In the genomic region with DNA sequence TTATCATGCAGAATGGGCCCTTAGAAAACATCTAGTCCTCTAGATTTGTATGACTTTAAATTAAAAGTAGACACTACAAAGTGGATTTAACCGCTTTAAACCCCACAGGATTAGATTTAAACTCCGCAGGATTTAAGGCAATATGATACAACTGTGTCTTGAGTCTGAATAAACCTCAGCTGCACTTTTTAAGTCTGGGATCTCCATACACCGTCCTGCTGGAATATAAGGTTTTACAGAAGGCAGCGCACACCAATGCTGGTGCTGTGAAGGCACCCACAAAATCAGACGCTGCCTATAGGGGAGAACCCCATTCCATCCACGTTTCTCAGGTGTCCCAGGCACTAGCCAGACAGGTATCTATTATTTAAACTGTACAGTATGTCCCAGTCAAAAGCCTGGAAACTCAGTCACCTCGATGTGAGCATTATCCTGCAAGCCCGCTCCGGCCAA, we compare ENCODE assay signal across 7 cellular contexts. TPM values are rescaled to one million over a fixed set of nuclear protein-coding genes. Genes with fewer than 3 reads are reported as not detected.
A peak's percentile ranks its signal among the peaks of the same experiment; 100 is the strongest.
DNase-seq lines count a peak whose midpoint lies in the region; ATAC-seq and TF ChIP-seq lines count a peak whose summit lies in the region.

No MANE protein-coding gene starts in this region.

- CTCF ChIA-PET in HEK293 (lab: Yijun Ruan, JAX), result no interaction called here

- H3K27me3 ChIP-seq in gastroesophageal sphincter (no peaks in the 10 kb centered on the region), sigmoid colon (no peaks in the 10 kb centered on the region)

- H3K4me3 ChIP-seq in HEK293 (ENCODE audit: low read depth, low read length) (peak overlapping the region; percentile 87), gastroesophageal sphincter (peak overlapping the region; percentile 91 to 92), sigmoid colon (peak overlapping the region; percentile 64 to 90 (median 83))

- no peaks in the 10 kb centered on the region for H3K36me3 ChIP-seq in HEK293 (ENCODE audit: control insufficient read depth in 2 of 2, insufficient read depth in 1 of 2, low read length in 2 of 2)
- peaks cover 0 to 4% of the 10 kb centered on the region in 2 donors for H3K36me3 ChIP-seq in gastroesophageal sphincter
- no peaks in the 10 kb centered on the region for H3K36me3 ChIP-seq in sigmoid colon

- no peak for TF ChIP-seq CTCF in HEK293 (tag by site-specific recombination; IDR thresholded peaks at IDR 0.05)
- TF ChIP-seq CTCF in VCaP (conservative IDR thresholded peaks at IDR 0.05), result no peak
- TF ChIP-seq CTCF in gastroesophageal sphincter (IDR thresholded peaks at IDR 0.05), result no peak
- no peak for TF ChIP-seq CTCF in sigmoid colon (IDR thresholded peaks at IDR 0.05)

- DNase-seq in sigmoid colon, result no peak
- no peak for DNase-seq in stimulated activated CD4-positive, alpha-beta T cell treated with anti-CD3 and anti-CD28 coated beads, Interleukin-4, amount 100 ng/mL, for 1 hour

- TF ChIP-seq EP300 in gastroesophageal sphincter (IDR thresholded peaks at IDR 0.05) (no peak), sigmoid colon (IDR thresholded peaks at IDR 0.05) (no peak)

- H3K27ac ChIP-seq in HEK293 (ENCODE audit: extremely low read depth, low read depth, low read length), result no peak overlapping the region
- H3K27ac ChIP-seq in VCaP, result peak overlapping the region; percentile 79
- H3K27ac ChIP-seq in gastroesophageal sphincter, result peak overlapping the region; percentile 57 to 92 (median 86)
- H3K27ac ChIP-seq in sigmoid colon, result peak overlapping the region; percentile 79 to 91 (median 85)

- no peaks in the 10 kb centered on the region for H3K4me1 ChIP-seq in HEK293 (ENCODE audit: control insufficient read depth, insufficient read depth, low read length)
- H3K4me1 ChIP-seq in gastroesophageal sphincter, result peaks cover 0 to 20% (median 4%) of the 10 kb centered on the region in 3 donors
- peaks cover 0 to 16% (median 12%) of the 10 kb centered on the region in 4 donors for H3K4me1 ChIP-seq in sigmoid colon

- intact Hi-C loops in sigmoid colon (cut with DNase I), result loop anchor here (2.0 to 5.0 kb wide), 4 partner anchors 39 to 334 kb away; a partner anchor contains a TSS

- TF ChIP-seq POLR2A in gastroesophageal sphincter (IDR thresholded peaks at IDR 0.05) (no peak), sigmoid colon (IDR thresholded peaks at IDR 0.05) (no peak)

- H3K9me3 ChIP-seq in HEK293 (ENCODE audit: control insufficient read depth, insufficient read depth, low read depth, low read length) (no peaks in the 10 kb centered on the region), gastroesophageal sphincter (no peaks in the 10 kb centered on the region), sigmoid colon (no peaks in the 10 kb centered on the region)

- WGBS in gastroesophageal sphincter (ENCODE audit: low coverage in 1 of 2), 2 donors, result 10 to 15% methylated on average over 2 to 8 of the region's 9 CpGs
- WGBS in sigmoid colon, 2 donors, result 6 to 29% methylated on average over 9 of the region's 9 CpGs

- POLR2A ChIA-PET in HEK293 (lab: Yijun Ruan, JAX), result no interaction called here

- ATAC-seq in gastroesophageal sphincter, result no peak
- ATAC-seq in GM18870 (IDR thresholded peaks at IDR 0.05; ENCODE audit: unreplicated experiment), result no peak
- ATAC-seq in HG03135 (IDR thresholded peaks at IDR 0.05; ENCODE audit: unreplicated experiment), result no peak

TF ChIP-seq in HEK293, 187 proteins besides CTCF, POLR2A, EP300 and RAD21 (continues in another document):
- TF ChIP-seq ZNF416 (tag by site-specific recombination; IDR thresholded peaks at IDR 0.05) (no peak), ZNF777 (tag by site-specific recombination; IDR thresholded peaks at IDR 0.05; ENCODE audit: borderline replicate concordance) (no peak), ZNF785 (tag by site-specific recombination; IDR thresholded peaks at IDR 0.05) (no peak), ZNF544 (tag by site-specific recombination; IDR thresholded peaks at IDR 0.05) (no peak), ZNF433 (tag by site-specific recombination; IDR thresholded peaks at IDR 0.05; ENCODE audit: low read depth) (no peak), YY2 (tag by site-specific recombination; IDR thresholded peaks at IDR 0.05) (no peak), GLI2 (tag by site-specific recombination; IDR thresholded peaks at IDR 0.05; ENCODE audit: borderline replicate concordance, low read depth) (no peak), ZNF623 (tag by site-specific recombination; IDR thresholded peaks at IDR 0.05) (no peak), ZSCAN30 (tag by site-specific recombination; IDR thresholded peaks at IDR 0.05) (no peak), ZNF701 (tag by site-specific recombination; IDR thresholded peaks at IDR 0.05) (no peak)
- TF ChIP-seq, protein P1, sequence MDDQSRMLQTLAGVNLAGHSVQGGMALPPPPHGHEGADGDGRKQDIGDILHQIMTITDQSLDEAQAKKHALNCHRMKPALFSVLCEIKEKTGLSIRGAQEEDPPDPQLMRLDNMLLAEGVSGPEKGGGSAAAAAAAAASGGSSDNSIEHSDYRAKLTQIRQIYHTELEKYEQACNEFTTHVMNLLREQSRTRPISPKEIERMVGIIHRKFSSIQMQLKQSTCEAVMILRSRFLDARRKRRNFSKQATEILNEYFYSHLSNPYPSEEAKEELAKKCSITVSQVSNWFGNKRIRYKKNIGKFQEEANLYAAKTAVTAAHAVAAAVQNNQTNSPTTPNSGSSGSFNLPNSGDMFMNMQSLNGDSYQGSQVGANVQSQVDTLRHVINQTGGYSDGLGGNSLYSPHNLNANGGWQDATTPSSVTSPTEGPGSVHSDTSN (CRISPR knock-in tag; IDR thresholded peaks at IDR 0.05), result no peak
- TF ChIP-seq, protein P2, sequence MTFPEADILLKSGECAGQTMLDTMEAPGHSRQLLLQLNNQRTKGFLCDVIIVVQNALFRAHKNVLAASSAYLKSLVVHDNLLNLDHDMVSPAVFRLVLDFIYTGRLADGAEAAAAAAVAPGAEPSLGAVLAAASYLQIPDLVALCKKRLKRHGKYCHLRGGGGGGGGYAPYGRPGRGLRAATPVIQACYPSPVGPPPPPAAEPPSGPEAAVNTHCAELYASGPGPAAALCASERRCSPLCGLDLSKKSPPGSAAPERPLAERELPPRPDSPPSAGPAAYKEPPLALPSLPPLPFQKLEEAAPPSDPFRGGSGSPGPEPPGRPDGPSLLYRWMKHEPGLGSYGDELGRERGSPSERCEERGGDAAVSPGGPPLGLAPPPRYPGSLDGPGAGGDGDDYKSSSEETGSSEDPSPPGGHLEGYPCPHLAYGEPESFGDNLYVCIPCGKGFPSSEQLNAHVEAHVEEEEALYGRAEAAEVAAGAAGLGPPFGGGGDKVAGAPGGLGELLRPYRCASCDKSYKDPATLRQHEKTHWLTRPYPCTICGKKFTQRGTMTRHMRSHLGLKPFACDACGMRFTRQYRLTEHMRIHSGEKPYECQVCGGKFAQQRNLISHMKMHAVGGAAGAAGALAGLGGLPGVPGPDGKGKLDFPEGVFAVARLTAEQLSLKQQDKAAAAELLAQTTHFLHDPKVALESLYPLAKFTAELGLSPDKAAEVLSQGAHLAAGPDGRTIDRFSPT (tag by site-specific recombination; IDR thresholded peaks at IDR 0.05), result no peak
- TF ChIP-seq, protein P3, sequence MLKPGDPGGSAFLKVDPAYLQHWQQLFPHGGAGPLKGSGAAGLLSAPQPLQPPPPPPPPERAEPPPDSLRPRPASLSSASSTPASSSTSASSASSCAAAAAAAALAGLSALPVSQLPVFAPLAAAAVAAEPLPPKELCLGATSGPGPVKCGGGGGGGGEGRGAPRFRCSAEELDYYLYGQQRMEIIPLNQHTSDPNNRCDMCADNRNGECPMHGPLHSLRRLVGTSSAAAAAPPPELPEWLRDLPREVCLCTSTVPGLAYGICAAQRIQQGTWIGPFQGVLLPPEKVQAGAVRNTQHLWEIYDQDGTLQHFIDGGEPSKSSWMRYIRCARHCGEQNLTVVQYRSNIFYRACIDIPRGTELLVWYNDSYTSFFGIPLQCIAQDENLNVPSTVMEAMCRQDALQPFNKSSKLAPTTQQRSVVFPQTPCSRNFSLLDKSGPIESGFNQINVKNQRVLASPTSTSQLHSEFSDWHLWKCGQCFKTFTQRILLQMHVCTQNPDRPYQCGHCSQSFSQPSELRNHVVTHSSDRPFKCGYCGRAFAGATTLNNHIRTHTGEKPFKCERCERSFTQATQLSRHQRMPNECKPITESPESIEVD (tag by site-specific recombination; IDR thresholded peaks at IDR 0.05), result no peak
- TF ChIP-seq, protein P4, sequence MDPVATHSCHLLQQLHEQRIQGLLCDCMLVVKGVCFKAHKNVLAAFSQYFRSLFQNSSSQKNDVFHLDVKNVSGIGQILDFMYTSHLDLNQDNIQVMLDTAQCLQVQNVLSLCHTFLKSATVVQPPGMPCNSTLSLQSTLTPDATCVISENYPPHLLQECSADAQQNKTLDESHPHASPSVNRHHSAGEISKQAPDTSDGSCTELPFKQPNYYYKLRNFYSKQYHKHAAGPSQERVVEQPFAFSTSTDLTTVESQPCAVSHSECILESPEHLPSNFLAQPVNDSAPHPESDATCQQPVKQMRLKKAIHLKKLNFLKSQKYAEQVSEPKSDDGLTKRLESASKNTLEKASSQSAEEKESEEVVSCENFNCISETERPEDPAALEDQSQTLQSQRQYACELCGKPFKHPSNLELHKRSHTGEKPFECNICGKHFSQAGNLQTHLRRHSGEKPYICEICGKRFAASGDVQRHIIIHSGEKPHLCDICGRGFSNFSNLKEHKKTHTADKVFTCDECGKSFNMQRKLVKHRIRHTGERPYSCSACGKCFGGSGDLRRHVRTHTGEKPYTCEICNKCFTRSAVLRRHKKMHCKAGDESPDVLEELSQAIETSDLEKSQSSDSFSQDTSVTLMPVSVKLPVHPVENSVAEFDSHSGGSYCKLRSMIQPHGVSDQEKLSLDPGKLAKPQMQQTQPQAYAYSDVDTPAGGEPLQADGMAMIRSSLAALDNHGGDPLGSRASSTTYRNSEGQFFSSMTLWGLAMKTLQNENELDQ (tag by site-specific recombination; IDR thresholded peaks at IDR 0.05; ENCODE audit: low read depth), result no peak
- TF ChIP-seq, protein P5, sequence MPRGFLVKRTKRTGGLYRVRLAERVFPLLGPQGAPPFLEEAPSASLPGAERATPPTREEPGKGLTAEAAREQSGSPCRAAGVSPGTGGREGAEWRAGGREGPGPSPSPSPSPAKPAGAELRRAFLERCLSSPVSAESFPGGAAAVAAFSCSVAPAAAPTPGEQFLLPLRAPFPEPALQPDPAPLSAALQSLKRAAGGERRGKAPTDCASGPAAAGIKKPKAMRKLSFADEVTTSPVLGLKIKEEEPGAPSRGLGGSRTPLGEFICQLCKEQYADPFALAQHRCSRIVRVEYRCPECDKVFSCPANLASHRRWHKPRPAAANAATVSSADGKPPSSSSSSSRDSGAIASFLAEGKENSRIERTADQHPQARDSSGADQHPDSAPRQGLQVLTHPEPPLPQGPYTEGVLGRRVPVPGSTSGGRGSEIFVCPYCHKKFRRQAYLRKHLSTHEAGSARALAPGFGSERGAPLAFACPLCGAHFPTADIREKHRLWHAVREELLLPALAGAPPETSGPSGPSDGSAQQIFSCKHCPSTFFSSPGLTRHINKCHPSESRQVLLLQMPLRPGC (tag by site-specific recombination; IDR thresholded peaks at IDR 0.05), result no peak

RNA-seq across cellular contexts. Expression of a gene that starts 0.8 kb away (rescaled TPM):
- 10 to 100 TPM; 22.9 to 33.5 (median 30.2) TPM for total RNA-seq in gastroesophageal sphincter
- total RNA-seq in sigmoid colon, result 10 to 100 TPM; 14.5 to 30.5 (median 17.5) TPM
- 10 to 100 TPM in 2 of 3 donors, 1 to 10 TPM in 1; 9.0 to 30.2 (median 11.1) TPM for polyA plus RNA-seq in sigmoid colon
